Comparison of ENCODE assay signal across 1 cellular context in the genomic region with DNA sequence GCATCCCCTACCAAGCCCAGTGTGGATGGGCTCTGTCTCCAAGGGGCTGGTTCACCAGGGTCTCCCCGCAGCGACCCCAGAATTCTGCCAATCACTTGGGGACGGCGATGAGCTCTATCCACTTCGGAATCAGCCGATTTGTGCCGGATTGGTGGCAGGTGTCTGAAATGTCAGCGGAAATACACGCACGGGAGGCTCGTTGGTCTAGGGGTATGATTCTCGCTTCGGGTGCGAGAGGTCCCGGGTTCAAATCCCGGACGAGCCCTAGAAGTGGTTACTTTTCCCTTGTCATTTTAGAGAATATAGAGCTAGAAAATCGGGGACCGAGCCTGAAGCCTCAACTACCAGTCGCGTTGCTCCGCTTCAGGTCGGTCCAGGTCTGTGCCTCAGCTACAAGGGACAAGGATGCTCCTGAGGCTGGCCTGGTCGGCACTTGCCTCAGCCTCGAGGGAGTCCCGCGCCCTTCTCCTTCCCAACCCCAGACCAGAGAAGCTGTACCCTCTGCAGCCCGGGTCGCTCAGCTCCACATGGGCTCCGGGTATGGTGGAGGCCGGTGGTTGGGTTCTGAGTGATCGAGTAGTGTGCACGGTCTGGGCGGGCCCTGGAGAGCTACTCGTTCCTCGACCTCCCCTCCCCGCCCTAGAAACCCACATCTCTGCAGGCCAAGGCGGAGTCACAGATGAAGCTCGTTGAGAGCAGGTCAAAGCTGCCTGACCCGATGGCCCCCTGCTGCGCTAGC.
TF ChIP-seq lines count a peak whose summit lies in the region.

No MANE protein-coding gene starts in this region.

TF ChIP-seq in IMR-90, 13 proteins besides CTCF, POLR2A, EP300 and RAD21:
- TF ChIP-seq RCOR1 (IDR thresholded peaks at IDR 0.05; ENCODE audit: insufficient replicate concordance, low read length): no peak
- no peak for TF ChIP-seq MAZ (IDR thresholded peaks at IDR 0.05; ENCODE audit: borderline replicate concordance, low read depth, low read length)
- TF ChIP-seq ELK1 (IDR thresholded peaks at IDR 0.05; ENCODE audit: borderline replicate concordance, low read depth, low read length): no peak
- no peak for TF ChIP-seq MXI1 (IDR thresholded peaks at IDR 0.05; ENCODE audit: borderline replicate concordance, low read depth, low read length)
- TF ChIP-seq NFE2L2 (IDR thresholded peaks at IDR 0.05; ENCODE audit: low read depth, low read length): no peak
- no peak for TF ChIP-seq SMC3 (IDR thresholded peaks at IDR 0.05; ENCODE audit: low read depth, low read length)
- TF ChIP-seq FOS (IDR thresholded peaks at IDR 0.05; ENCODE audit: low read depth, low read length): peak; percentile 12; the same call in 1 of the 2 replicates
- no peak for TF ChIP-seq RFX5 (IDR thresholded peaks at IDR 0.05; ENCODE audit: low read depth, low read length)
